In the genomic region with DNA sequence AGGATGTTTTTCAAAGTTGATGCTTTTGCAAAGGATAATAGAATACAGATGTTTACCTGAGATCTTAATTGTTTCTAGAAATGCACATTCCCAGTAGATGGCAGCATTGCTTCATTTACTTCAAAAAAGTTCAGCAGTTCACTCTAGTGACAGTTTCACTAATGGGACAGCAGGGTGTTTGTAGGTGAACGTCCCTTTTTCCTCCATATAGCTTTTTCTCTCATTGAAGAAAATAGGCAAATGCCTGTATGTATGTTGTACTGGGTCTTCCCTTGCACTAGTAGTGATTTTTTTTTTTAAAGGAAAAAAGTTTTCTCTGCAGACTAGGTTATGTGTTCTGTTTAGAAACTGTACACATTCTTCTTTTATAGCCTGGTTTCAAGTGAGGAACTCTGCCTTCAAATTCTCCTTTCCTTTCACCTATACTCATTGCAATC, we compare ENCODE assay signal across 8 cellular contexts.
DNase-seq lines count a peak whose midpoint lies in the region; ATAC-seq and TF ChIP-seq lines count a peak whose summit lies in the region.

No MANE protein-coding gene starts in this region.

- no peak overlapping the region for H3K27ac ChIP-seq in CD4-positive, alpha-beta memory T cell (ENCODE audit: low read depth, low read length)
- H3K27ac ChIP-seq in ascending aorta = no peak overlapping the region

- CTCF ChIA-PET in CD4-positive, alpha-beta memory T cell (lab: Charles Lee; ENCODE audit: partially characterized antibody) = interaction anchor here (0.8 to 23.6 kb wide), 16 partner anchors 9 to 526 kb away, joined by 3 to 733 read pairs (median 4); no protein-coding TSS in a partner anchor

- H3K36me3 ChIP-seq in CD4-positive, alpha-beta memory T cell (ENCODE audit: insufficient read depth, low read length) = no peaks in the 10 kb centered on the region
- H3K36me3 ChIP-seq in ascending aorta = no peaks in the 10 kb centered on the region

- ATAC-seq in HG02885 (IDR thresholded peaks at IDR 0.05; ENCODE audit: poor library complexity, unreplicated experiment) = peak; percentile 41
- peak; percentile 55 for ATAC-seq in stimulated activated memory B cell treated with anti-CD40 and anti-IgM and Interleukin-4, amounts not matched to agents 10 μg/mL and 1 μg/mL and 100 μg/mL, for 72 hours

- TF ChIP-seq CTCF in GM13977 (IDR thresholded peaks at IDR 0.05; ENCODE audit: extremely low read depth, insufficient read depth, missing control alignments) (peak; percentile 57), ascending aorta (IDR thresholded peaks at IDR 0.05) (peak; percentile 39 to 68 (median 48))

- H3K27ac Mint-ChIP-seq in CD4-positive, alpha-beta memory T cell = no peak overlapping the region
- no peak overlapping the region for H3K27ac Mint-ChIP-seq in stimulated activated memory B cell treated with anti-CD40 and anti-IgM and Interleukin-4, amounts not matched to agents 10 μg/mL and 1 μg/mL and 100 μg/mL, for 72 hours

- in situ Hi-C loops in GM13977 (cut with MboI; ENCODE audit: low pct_unique_long_range_greater_than_20kb, low sequenced_read_pairs, unreplicated experiment) = no loop called here

- H3K4me1 Mint-ChIP-seq in CD4-positive, alpha-beta memory T cell = peaks cover 1 to 8% (median 6%) of the 10 kb centered on the region in 4 donors
- H3K4me1 Mint-ChIP-seq in stimulated activated memory B cell treated with anti-CD40 and anti-IgM and Interleukin-4, amounts not matched to agents 10 μg/mL and 1 μg/mL and 100 μg/mL, for 72 hours = peaks cover 10% of the 10 kb centered on the region

- no peaks in the 10 kb centered on the region for H3K27me3 ChIP-seq in CD4-positive, alpha-beta memory T cell (ENCODE audit: insufficient read depth, low read length)
- no peaks in the 10 kb centered on the region for H3K27me3 ChIP-seq in ascending aorta

- intact Hi-C loops in CD4-positive, alpha-beta memory T cell (cut with micrococcal nuclease) = loop anchor here (1.0 kb wide), 2 partner anchors 512 to 516 kb away; no protein-coding TSS in a partner anchor
- intact Hi-C loops in ascending aorta (cut with DNase I) = loop anchor here (2.0 kb wide), 1 partner anchor 516 kb away; no protein-coding TSS in a partner anchor

- H3K4me1 ChIP-seq in CD4-positive, alpha-beta memory T cell (ENCODE audit: insufficient read depth, low read length) = no peaks in the 10 kb centered on the region
- H3K4me1 ChIP-seq in ascending aorta = no peaks in the 10 kb centered on the region

- no peaks in the 10 kb centered on the region for H3K9me3 ChIP-seq in CD4-positive, alpha-beta memory T cell (ENCODE audit: control insufficient read depth in 1 of 2, low read length in 2 of 2)
- no peaks in the 10 kb centered on the region for H3K9me3 ChIP-seq in ascending aorta

- no peaks in the 10 kb centered on the region for H3K36me3 Mint-ChIP-seq in CD4-positive, alpha-beta memory T cell
- no peaks in the 10 kb centered on the region for H3K36me3 Mint-ChIP-seq in stimulated activated memory B cell treated with anti-CD40 and anti-IgM and Interleukin-4, amounts not matched to agents 10 μg/mL and 1 μg/mL and 100 μg/mL, for 72 hours

- peaks cover 9 to 11% of the 10 kb centered on the region in 2 donors for H3K27me3 Mint-ChIP-seq in CD4-positive, alpha-beta memory T cell
- peaks cover 12% of the 10 kb centered on the region for H3K27me3 Mint-ChIP-seq in stimulated activated memory B cell treated with anti-CD40 and anti-IgM and Interleukin-4, amounts not matched to agents 10 μg/mL and 1 μg/mL and 100 μg/mL, for 72 hours

- H3K9me3 Mint-ChIP-seq in CD4-positive, alpha-beta memory T cell = no peaks in the 10 kb centered on the region
- H3K9me3 Mint-ChIP-seq in stimulated activated memory B cell treated with anti-CD40 and anti-IgM and Interleukin-4, amounts not matched to agents 10 μg/mL and 1 μg/mL and 100 μg/mL, for 72 hours = no peaks in the 10 kb centered on the region

- POLR2A ChIA-PET in CD4-positive, alpha-beta memory T cell (lab: Charles Lee; ENCODE audit: partially characterized antibody) = interaction anchor here (0.7 kb wide), 1 partner anchor 51 kb away, joined by 3 read pairs; no protein-coding TSS in a partner anchor

- DNase-seq in CD4-positive, alpha-beta memory T cell = peak in 4 of 5 donors; percentile 63 to 66 (median 65)
- DNase-seq in GM13977 (ENCODE audit: low spot score) = peak; percentile 53
- peak; percentile 67 for DNase-seq in NCI-H2196 (lab: John Stamatoyannopoulos, UW; ENCODE audit: unreplicated experiment)
- no peak for DNase-seq in ascending aorta (ENCODE audit: low spot score in 2 of 2)
- DNase-seq in iPS-NIHi11 (ENCODE audit: low spot score) = peak; percentile 59
- no peak for DNase-seq in amniotic stem cell (lab: John Stamatoyannopoulos, UW)

- H3K4me3 Mint-ChIP-seq in CD4-positive, alpha-beta memory T cell = no peak overlapping the region
- no peak overlapping the region for H3K4me3 Mint-ChIP-seq in stimulated activated memory B cell treated with anti-CD40 and anti-IgM and Interleukin-4, amounts not matched to agents 10 μg/mL and 1 μg/mL and 100 μg/mL, for 72 hours

- no peak overlapping the region for H3K4me3 ChIP-seq in CD4-positive, alpha-beta memory T cell (ENCODE audit: low read length in 2 of 2)
- no peak overlapping the region for H3K4me3 ChIP-seq in ascending aorta

Comparison
In these comparisons a context has a peak if more than half of its experiments do, and no peak if none do; other contexts are left out.
1. DNase-seq: peak in CD4-positive, alpha-beta memory T cell (4 of 5), GM13977 (single experiment), NCI-H2196 (single experiment) and iPS-NIHi11 (single experiment); none in ascending aorta (0 of 2) and amniotic stem cell (single experiment).